Comparison of ENCODE assay signal across 10 cellular contexts in the genomic region with DNA sequence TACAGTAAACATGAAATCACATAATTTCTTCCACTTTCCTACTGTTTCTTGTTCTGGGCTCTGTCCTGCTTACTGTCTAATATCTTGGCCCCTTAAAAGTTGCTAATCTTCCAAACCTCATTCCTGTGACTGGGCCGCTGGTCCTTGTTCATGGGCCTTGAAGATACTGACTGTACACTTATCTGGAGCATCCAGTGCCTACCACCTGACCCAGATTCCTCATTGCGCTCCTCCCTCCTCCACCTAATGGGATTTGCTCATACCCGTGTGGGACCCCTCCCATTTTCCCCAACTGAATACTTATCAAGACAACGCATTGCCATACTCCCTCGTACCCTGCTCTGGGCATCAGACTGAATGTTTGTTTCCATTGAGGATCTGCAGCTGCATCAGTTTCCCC. TPM values are rescaled to one million over a fixed set of nuclear protein-coding genes. Genes with fewer than 3 reads are reported as not detected.
"Had no signal": no experiment of that assay in that cellular context is flagged by ENCODE, and none has a peak within 500 bp of the region (broad histone marks: within the 10 kb centered on the region; RNA-seq: fewer than 3 reads in every experiment).

No MANE protein-coding gene starts in this region.

- H3K27ac Mint-ChIP-seq: IgD-negative memory B cell had no signal

- H3K4me1 Mint-ChIP-seq: IgD-negative memory B cell had no signal

- H3K36me3 Mint-ChIP-seq: IgD-negative memory B cell had no signal

- H3K9ac ChIP-seq: KMS-11 had no signal

- ATAC-seq: HepG2 had no signal

- H3K4me3 Mint-ChIP-seq: IgD-negative memory B cell had no signal

- FAIRE-seq: HepG2, HTR-8/SVneo had no signal

- H3K4me2 ChIP-seq: KMS-11 had no signal

- DNase-seq: IMR-90, KBM-7, KG1 had no signal

- H3K27ac ChIP-seq: HL-60, KMS-11 had no signal

RNA-seq across cellular contexts. Expression of gene IL37, which starts 6.1 kb away (rescaled TPM):
- total RNA-seq: HepG2, HT-29, HT1080, IMR-90 had no signal
- polyA plus RNA-seq: HepG2, IgD-negative memory B cell had no signal
